7 cellular contexts compared by ENCODE assay signal in the genomic region with DNA sequence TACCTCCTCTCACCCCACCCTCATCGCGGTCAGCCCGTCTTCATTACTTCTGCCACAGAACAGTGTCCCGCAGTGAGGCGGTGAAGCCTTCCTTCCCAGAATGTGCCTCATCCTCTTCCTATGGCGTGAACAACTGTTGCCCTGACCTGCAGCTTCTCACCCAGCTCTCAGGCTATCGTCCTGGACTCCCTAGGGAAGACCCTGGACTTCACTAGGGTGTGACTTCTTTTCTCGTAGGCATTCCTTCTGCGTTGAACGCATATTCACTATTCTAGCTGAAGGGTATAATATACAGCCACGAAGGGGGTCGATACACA. TPM values are rescaled to one million over a fixed set of nuclear protein-coding genes. Genes with fewer than 3 reads are reported as not detected.
A peak's percentile ranks its signal among the peaks of the same experiment; 100 is the strongest.
DNase-seq lines count a peak whose midpoint lies in the region; ATAC-seq, FAIRE-seq and TF ChIP-seq lines count a peak whose summit lies in the region.

No MANE protein-coding gene starts in this region.

- no peak for FAIRE-seq in small intestine (lab: Jason Lieb, UNC)

- peaks cover 45% of the 10 kb centered on the region for H3K36me3 Mint-ChIP-seq in HFFc6 (ENCODE audit: low read depth)
- H3K36me3 Mint-ChIP-seq in activated T-helper 17 cell treated with anti-CD3 and anti-CD28 coated beads, Interleukin-2, amount 50 U/mL, for 72 hours (ENCODE audit: low read depth): peaks cover 44% of the 10 kb centered on the region
- peaks cover 24 to 45% of the 10 kb centered on the region in 2 donors for H3K36me3 Mint-ChIP-seq in stimulated activated naive B cell treated with anti-CD40 and anti-IgM and Interleukin-4, amounts not matched to agents 10 μg/mL and 1 μg/mL and 100 μg/mL, for 72 hours

- H3K27me3 ChIP-seq in iPS-15b (ENCODE audit: control insufficient read depth, insufficient read depth, low read length): no peaks in the 10 kb centered on the region
- no peaks in the 10 kb centered on the region for H3K27me3 ChIP-seq in small intestine (ENCODE audit: control insufficient read depth in 2 of 2, insufficient read depth in 2 of 2, low read length in 2 of 2)

- peaks cover 1% of the 10 kb centered on the region for H3K27me3 Mint-ChIP-seq in HFFc6 (ENCODE audit: insufficient read depth)
- H3K27me3 Mint-ChIP-seq in activated T-helper 17 cell treated with anti-CD3 and anti-CD28 coated beads, Interleukin-2, amount 50 U/mL, for 72 hours: no peaks in the 10 kb centered on the region
- H3K27me3 Mint-ChIP-seq in stimulated activated naive B cell treated with anti-CD40 and anti-IgM and Interleukin-4, amounts not matched to agents 10 μg/mL and 1 μg/mL and 100 μg/mL, for 72 hours: no peaks in the 10 kb centered on the region

- peak overlapping the region in 1 of 2 donors; percentile 86 for H3K27ac ChIP-seq in small intestine (ENCODE audit: low read depth in 1 of 2, low read length in 1 of 2)

- peaks cover 6% of the 10 kb centered on the region for H3K4me1 ChIP-seq in iPS-15b (ENCODE audit: control insufficient read depth, insufficient read depth, low read length)
- no peaks in the 10 kb centered on the region for H3K4me1 ChIP-seq in small intestine (ENCODE audit: control insufficient read depth in 2 of 2, insufficient read depth in 1 of 2, low read depth in 1 of 2, low read length in 1 of 2)

- H3K4me3 ChIP-seq in iPS-15b (ENCODE audit: low read depth, low read length) (peak overlapping the region; percentile 89), small intestine (ENCODE audit: low read depth in 1 of 2, low read length in 2 of 2) (peak overlapping the region in 1 of 2 donors; percentile 72)

- peak overlapping the region; percentile 90 for H3K27ac Mint-ChIP-seq in HFFc6
- H3K27ac Mint-ChIP-seq in activated T-helper 17 cell treated with anti-CD3 and anti-CD28 coated beads, Interleukin-2, amount 50 U/mL, for 72 hours: peak overlapping the region; percentile 90
- H3K27ac Mint-ChIP-seq in stimulated activated naive B cell treated with anti-CD40 and anti-IgM and Interleukin-4, amounts not matched to agents 10 μg/mL and 1 μg/mL and 100 μg/mL, for 72 hours: peak overlapping the region; percentile 98

- H3K36me3 ChIP-seq in iPS-15b (ENCODE audit: control insufficient read depth, insufficient read depth, low read length): peaks cover 8% of the 10 kb centered on the region
- H3K36me3 ChIP-seq in small intestine (ENCODE audit: control insufficient read depth in 2 of 2, insufficient read depth in 2 of 2, low read length in 2 of 2): no peaks in the 10 kb centered on the region

- no peak for DNase-seq in HFFc6
- no peak for DNase-seq in stimulated activated naive B cell treated with anti-CD40 and anti-IgM and Interleukin-4, amounts not matched to agents 10 μg/mL and 1 μg/mL and 100 μg/mL, for 72 hours
- DNase-seq in small intestine: no peak
- DNase-seq in left lobe of liver (ENCODE audit: low spot score): no peak

- H3K4me1 Mint-ChIP-seq in HFFc6 (ENCODE audit: low read depth): peaks cover 37% of the 10 kb centered on the region
- peaks cover 48% of the 10 kb centered on the region for H3K4me1 Mint-ChIP-seq in activated T-helper 17 cell treated with anti-CD3 and anti-CD28 coated beads, Interleukin-2, amount 50 U/mL, for 72 hours
- H3K4me1 Mint-ChIP-seq in stimulated activated naive B cell treated with anti-CD40 and anti-IgM and Interleukin-4, amounts not matched to agents 10 μg/mL and 1 μg/mL and 100 μg/mL, for 72 hours: peaks cover 55 to 72% of the 10 kb centered on the region in 2 donors

- WGBS in small intestine, 3 donors: 18 to 23% (median 21%) methylated on average over 12 of the region's 12 CpGs

- no peak; the same call in 1 of the 2 replicates for TF ChIP-seq CTCF in HFFc6 (IDR thresholded peaks at IDR 0.05)

- peaks cover 7% of the 10 kb centered on the region for H3K9me3 Mint-ChIP-seq in HFFc6
- H3K9me3 Mint-ChIP-seq in activated T-helper 17 cell treated with anti-CD3 and anti-CD28 coated beads, Interleukin-2, amount 50 U/mL, for 72 hours: no peaks in the 10 kb centered on the region
- peaks cover 0 to 2% of the 10 kb centered on the region in 2 donors for H3K9me3 Mint-ChIP-seq in stimulated activated naive B cell treated with anti-CD40 and anti-IgM and Interleukin-4, amounts not matched to agents 10 μg/mL and 1 μg/mL and 100 μg/mL, for 72 hours

- no peak overlapping the region for H3K9ac ChIP-seq in iPS-15b (ENCODE audit: low read depth, low read length)

- H3K4me3 Mint-ChIP-seq in HFFc6: peak overlapping the region; percentile 93
- peak overlapping the region; percentile 89 for H3K4me3 Mint-ChIP-seq in activated T-helper 17 cell treated with anti-CD3 and anti-CD28 coated beads, Interleukin-2, amount 50 U/mL, for 72 hours
- H3K4me3 Mint-ChIP-seq in stimulated activated naive B cell treated with anti-CD40 and anti-IgM and Interleukin-4, amounts not matched to agents 10 μg/mL and 1 μg/mL and 100 μg/mL, for 72 hours: peak overlapping the region; percentile 94 to 99

- H3K9me3 ChIP-seq in iPS-15b (ENCODE audit: control insufficient read depth, insufficient read depth, low read length) (no peaks in the 10 kb centered on the region), small intestine (ENCODE audit: control insufficient read depth, low read depth) (no peaks in the 10 kb centered on the region)

- no peak for ATAC-seq in activated T-helper 17 cell treated with anti-CD3 and anti-CD28 coated beads, Interleukin-2, amount 50 U/mL, for 72 hours (replicated peaks)
- no peak for ATAC-seq in stimulated activated naive B cell treated with anti-CD40 and anti-IgM and Interleukin-4, amounts not matched to agents 10 μg/mL and 1 μg/mL and 100 μg/mL, for 72 hours (replicated peaks)
- ATAC-seq in left lobe of liver (no peak), GM19463 (IDR thresholded peaks at IDR 0.05; ENCODE audit: unreplicated experiment) (no peak)

RNA-seq across cellular contexts. Expression of gene ZNF865, which starts 1.0 kb away (rescaled TPM):
- 10 to 100 TPM; 13.3 to 14.1 (median 13.8) TPM for total RNA-seq in HFFc6 (2021; fragmentation: NEBNext Ultra II Directional; extraction: Animal tissue kit (Norgen Biotek cat#: 25700))
- total RNA-seq in activated T-helper 17 cell treated with anti-CD3 and anti-CD28 coated beads, Interleukin-2, amount 50 U/mL, for 72 hours: 10 to 100 TPM; 11.9 to 13.2 TPM
- polyA plus RNA-seq in small intestine: 1 to 10 TPM; 4.0 to 6.8 (median 4.3) TPM
- 8.1 TPM for total RNA-seq in left lobe of liver

RNA-seq across cellular contexts. Expression of gene ZNF524, which starts 6.3 kb away (rescaled TPM):
- total RNA-seq in HFFc6 (2021; fragmentation: NEBNext Ultra II Directional; extraction: Animal tissue kit (Norgen Biotek cat#: 25700)): 10 to 100 TPM in 5 of 6 experiments, 1 to 10 TPM in 1; 9.3 to 12.0 (median 10.7) TPM
- total RNA-seq in activated T-helper 17 cell treated with anti-CD3 and anti-CD28 coated beads, Interleukin-2, amount 50 U/mL, for 72 hours: 10 to 100 TPM; 20.1 to 25.3 TPM
- polyA plus RNA-seq in small intestine: 10 to 100 TPM; 40.2 to 63.5 (median 51.2) TPM
- total RNA-seq in left lobe of liver: 13.2 TPM

RNA-seq across cellular contexts. Expression of gene FIZ1, which starts 7.1 kb away (rescaled TPM):
- 10 to 100 TPM in 5 of 6 experiments, 1 to 10 TPM in 1; 9.9 to 13.1 (median 11.9) TPM for total RNA-seq in HFFc6 (2021; fragmentation: NEBNext Ultra II Directional; extraction: Animal tissue kit (Norgen Biotek cat#: 25700))
- total RNA-seq in activated T-helper 17 cell treated with anti-CD3 and anti-CD28 coated beads, Interleukin-2, amount 50 U/mL, for 72 hours: 10 to 100 TPM in 1 of 2 donors, 1 to 10 TPM in 1; 8.7 to 12.9 TPM
- 1 to 10 TPM; 7.2 to 7.5 (median 7.3) TPM for polyA plus RNA-seq in small intestine
- total RNA-seq in left lobe of liver: 6.7 TPM

RNA-seq across cellular contexts. Expression of gene ZNF784, which starts 17.9 kb away (rescaled TPM):
- total RNA-seq in HFFc6 (2021; fragmentation: NEBNext Ultra II Directional; extraction: Animal tissue kit (Norgen Biotek cat#: 25700)): 1 to 10 TPM; 4.6 to 5.3 (median 4.8) TPM
- 1 to 10 TPM; 4.6 to 5.3 TPM for total RNA-seq in activated T-helper 17 cell treated with anti-CD3 and anti-CD28 coated beads, Interleukin-2, amount 50 U/mL, for 72 hours
- polyA plus RNA-seq in small intestine: 10 to 100 TPM in 2 of 3 donors, 1 to 10 TPM in 1; 9.5 to 11.9 (median 10.1) TPM
- 5.3 TPM for total RNA-seq in left lobe of liver

RNA-seq across cellular contexts. Expression of gene ZNF579, which starts 25.8 kb away (rescaled TPM):
- 10 to 100 TPM; 19.0 to 24.3 (median 22.0) TPM for total RNA-seq in HFFc6 (2021; fragmentation: NEBNext Ultra II Directional; extraction: Animal tissue kit (Norgen Biotek cat#: 25700))
- 1 to 10 TPM; 4.7 to 6.5 TPM for total RNA-seq in activated T-helper 17 cell treated with anti-CD3 and anti-CD28 coated beads, Interleukin-2, amount 50 U/mL, for 72 hours
- 1 to 10 TPM; 2.2 to 4.9 (median 4.8) TPM for polyA plus RNA-seq in small intestine
- 4.5 TPM for total RNA-seq in left lobe of liver
